29 cellular contexts compared by ENCODE assay signal in genomic region chr20:25605146-25605545, GRCh38.
"Had no signal": no experiment of that assay in that cellular context is flagged by ENCODE, and none has a peak within 500 bp of the region (broad histone marks: within the 10 kb centered on the region; RNA-seq: fewer than 3 reads in every experiment).

No MANE protein-coding gene starts in this region.

- H3K27ac ChIP-seq: SJSA1, VCaP had no signal

- ATAC-seq: activated naive CD8-positive, alpha-beta T cell treated with anti-CD3 and anti-CD28 coated beads, Interleukin-2, amount 50 U/mL, for 24 hours; Panc1; T-cell had no signal

- H3K4me3 ChIP-seq: SJSA1 had no signal

- H3K27me3 ChIP-seq: SJSA1 had no signal

- H3K9me3 Mint-ChIP-seq: activated B cell treated with CpG ODN at 0.5 μM for 24 hours; activated CD4-positive, alpha-beta memory T cell treated with anti-CD3 and anti-CD28 coated beads for 36 hours; activated naive CD4-positive, alpha-beta T cell treated with anti-CD3 and anti-CD28 coated beads, Interleukin-2, amount 10 ng/mL, durations not matched to agents 7 days and 5 days; activated naive CD8-positive, alpha-beta T cell treated with anti-CD3 and anti-CD28 coated beads, Interleukin-2, amount 50 U/mL, for 24 hours; brain; T-cell had no signal

- H3K27me3 Mint-ChIP-seq: activated CD4-positive, alpha-beta memory T cell treated with anti-CD3 and anti-CD28 coated beads for 36 hours; activated naive CD4-positive, alpha-beta T cell treated with anti-CD3 and anti-CD28 coated beads, Interleukin-2, amount 10 ng/mL, durations not matched to agents 7 days and 5 days; activated naive CD8-positive, alpha-beta T cell; activated naive CD8-positive, alpha-beta T cell treated with anti-CD3 and anti-CD28 coated beads, Interleukin-2, amount 50 U/mL, for 24 hours; brain; T-cell had no signal

- H3K36me3 ChIP-seq: SJSA1 had no signal

- H3K4me1 Mint-ChIP-seq: brain, T-cell had no signal

- DNase-seq: activated B cell treated with CpG ODN at 0.5 μM for 24 hours; activated CD4-positive, alpha-beta memory T cell treated with anti-CD3 and anti-CD28 coated beads for 36 hours; activated CD4-positive, alpha-beta T cell treated with anti-CD3 and anti-CD28 coated beads for 4 hours; activated CD4-positive, alpha-beta T cell treated with anti-CD3 and anti-CD28 coated beads, Interleukin-2, amount 50 U/mL, for 1 hour; activated CD4-positive, CD25-positive, alpha-beta regulatory T cell treated with anti-CD3 and anti-CD28 coated beads, Interleukin-2, amount 50 U/mL, for 72 hours; activated CD8-positive, alpha-beta memory T cell treated with anti-CD3 and anti-CD28 coated beads, Interleukin-2, amount 50 U/mL, for 4 hours; activated effector memory CD4-positive, alpha-beta T cell treated with Interleukin-2 at 50 U/mL for 16 hours; activated naive CD4-positive, alpha-beta T cell treated with anti-CD3 and anti-CD28 coated beads, Interleukin-2, amount 10 ng/mL, durations not matched to agents 7 days and 5 days; activated naive CD8-positive, alpha-beta T cell treated with anti-CD3 and anti-CD28 coated beads, Interleukin-2, amount 50 U/mL, for 24 hours; activated T-cell treated with anti-CD3 and anti-CD28 coated beads for 4 hours; activated T-cell treated with anti-CD3 and anti-CD28 coated beads, Interleukin-2, amount 50 U/mL, for 48 hours; anterior cingulate cortex; caudate nucleus; cerebellar nuclear complex; NCI-H1105; NCI-H1417 treated with DMSO at 0.1 percent for 48 hours; NCI-H1930; NCI-H345; NCI-H524 treated with DMSO at 0.1 percent for 48 hours; SHP77; SK-N-SH; T-cell; T-helper 2 cell; T-helper 9 cell had no signal

- H3K4me3 Mint-ChIP-seq: activated B cell treated with CpG ODN at 0.5 μM for 24 hours; activated CD4-positive, alpha-beta memory T cell treated with anti-CD3 and anti-CD28 coated beads for 36 hours; activated naive CD4-positive, alpha-beta T cell treated with anti-CD3 and anti-CD28 coated beads, Interleukin-2, amount 10 ng/mL, durations not matched to agents 7 days and 5 days; activated naive CD8-positive, alpha-beta T cell; activated naive CD8-positive, alpha-beta T cell treated with anti-CD3 and anti-CD28 coated beads, Interleukin-2, amount 50 U/mL, for 24 hours; brain; T-cell had no signal

- H3K9ac ChIP-seq: SK-N-SH had no signal

- H3K36me3 Mint-ChIP-seq: activated CD4-positive, alpha-beta memory T cell treated with anti-CD3 and anti-CD28 coated beads for 36 hours; activated naive CD4-positive, alpha-beta T cell treated with anti-CD3 and anti-CD28 coated beads, Interleukin-2, amount 10 ng/mL, durations not matched to agents 7 days and 5 days; T-cell had no signal

- H3K9me3 ChIP-seq: SJSA1, SK-N-SH had no signal

- H3K4me2 ChIP-seq: SK-N-SH had no signal
